In genomic region chr17:79621151-79621940, GRCh38 we compare ENCODE assay signal across 20 cellular contexts. TPM values are rescaled to one million over a fixed set of nuclear protein-coding genes. Genes with fewer than 3 reads are reported as not detected.
DNase-seq lines count a peak whose midpoint lies in the region; ATAC-seq and TF ChIP-seq lines count a peak whose summit lies in the region.
"Had no signal": no experiment of that assay in that cellular context is flagged by ENCODE, and none has a peak within 500 bp of the region (broad histone marks: within the 10 kb centered on the region; RNA-seq: fewer than 3 reads in every experiment).

No MANE protein-coding gene starts in this region.

- peak; percentile 1 for DNase-seq in activated naive CD4-positive, alpha-beta T cell treated with anti-CD3 and anti-CD28 coated beads for 36 hours
- DNase-seq in activated naive CD4-positive, alpha-beta T cell treated with Interleukin-2 at 50 U/mL for 16 hours: no peak
- DNase-seq in WERI-Rb-1: peak; percentile 15
- DNase-seq in right lobe of liver: peak; percentile 2 to 31 (median 26)
- DNase-seq in transverse colon: peak; percentile 4
- DNase-seq in GM23248: no peak
- no peak for DNase-seq in NCI-H187 treated with DMSO at 0.1 percent for 48 hours (lab: John Stamatoyannopoulos, UW)
- DNase-seq in thyroid gland: no peak
- DNase-seq: activated CD4-positive, alpha-beta T cell treated with anti-CD3 and anti-CD28 coated beads for 36 hours; foreskin fibroblast; Karpas-422; naive thymus-derived CD4-positive, alpha-beta T cell; NCI-H1417; NCI-H226; stimulated activated CD4-positive, alpha-beta T cell treated with anti-CD3 and anti-CD28 coated beads, Interleukin-15, amount 100 ng/mL, for 24 hours had no signal

- H3K4me2 ChIP-seq in GM23248 (ENCODE audit: unreplicated experiment): no peak overlapping the region

- H3K4me3 ChIP-seq in WERI-Rb-1 (ENCODE audit: low read depth, low read length) (no peak overlapping the region), right lobe of liver (no peak overlapping the region), transverse colon (no peak overlapping the region), GM23248 (no peak overlapping the region), thyroid gland (replicated peaks in 1 of 3) (no peak overlapping the region)
- H3K4me3 ChIP-seq: SJCRH30 had no signal

- H3K4me1 ChIP-seq in right lobe of liver: no peaks in the 10 kb centered on the region
- peaks cover 0 to 4% (median 0%) of the 10 kb centered on the region in 4 donors for H3K4me1 ChIP-seq in transverse colon
- H3K4me1 ChIP-seq in GM23248 (ENCODE audit: insufficient read depth): no peaks in the 10 kb centered on the region
- no peaks in the 10 kb centered on the region for H3K4me1 ChIP-seq in thyroid gland
- H3K4me1 ChIP-seq: SJCRH30 had no signal

- H3K4me3 Mint-ChIP-seq in activated naive CD4-positive, alpha-beta T cell treated with anti-CD3 and anti-CD28 coated beads for 36 hours: no peak overlapping the region
- H3K4me3 Mint-ChIP-seq: activated CD4-positive, alpha-beta T cell treated with anti-CD3 and anti-CD28 coated beads for 36 hours; central memory CD8-positive, alpha-beta T cell; naive thymus-derived CD4-positive, alpha-beta T cell; stimulated activated naive CD8-positive, alpha-beta T cell treated with anti-CD3 and anti-CD28 coated beads, Interleukin-15, Interleukin-2, amounts not matched to agents 100 ng/mL and 50 ng/mL, for 24 hours had no signal

- no peak overlapping the region for H3K9ac ChIP-seq in GM23248

- H3K79me2 ChIP-seq in GM23248 (ENCODE audit: insufficient read depth): no peaks in the 10 kb centered on the region

- H2AFZ ChIP-seq in GM23248: no peak overlapping the region

- in situ Hi-C loops in transverse colon (cut with MboI; ENCODE audit: low pct_ligation_motif_present in 1 of 4, low pct_unique_long_range_greater_than_20kb in 1 of 4, low sequenced_read_pairs in 3 of 4): no loop called here
- in situ Hi-C loops in GM23248 (cut with MboI): no loop called here

- H4K20me1 ChIP-seq in GM23248 (ENCODE audit: insufficient read depth): no peaks in the 10 kb centered on the region

- intact Hi-C loops in activated naive CD4-positive, alpha-beta T cell treated with anti-CD3 and anti-CD28 coated beads for 36 hours (cut with micrococcal nuclease): no loop called here
- intact Hi-C loops in right lobe of liver (cut with DNase I) (no loop called here), transverse colon (cut with DNase I; ENCODE audit: low total_unique reads) (no loop called here), thyroid gland (cut with DNase I) (no loop called here)

- H3K27me3 ChIP-seq in WERI-Rb-1 (ENCODE audit: insufficient read depth, low read depth, severe bottlenecking) (no peaks in the 10 kb centered on the region), right lobe of liver (no peaks in the 10 kb centered on the region), transverse colon (peaks cover 7% of the 10 kb centered on the region), GM23248 (replicated peaks; ENCODE audit: insufficient read depth) (peaks cover 27% of the 10 kb centered on the region), thyroid gland (no peaks in the 10 kb centered on the region)

- H3K27ac Mint-ChIP-seq in activated naive CD4-positive, alpha-beta T cell treated with anti-CD3 and anti-CD28 coated beads for 36 hours: no peak overlapping the region
- H3K27ac Mint-ChIP-seq: activated CD4-positive, alpha-beta T cell treated with anti-CD3 and anti-CD28 coated beads for 36 hours; naive thymus-derived CD4-positive, alpha-beta T cell; stimulated activated naive CD8-positive, alpha-beta T cell treated with anti-CD3 and anti-CD28 coated beads, Interleukin-15, Interleukin-2, amounts not matched to agents 100 ng/mL and 50 ng/mL, for 24 hours had no signal

- no peak for ATAC-seq in right lobe of liver
- ATAC-seq: activated CD4-positive, alpha-beta T cell treated with anti-CD3 and anti-CD28 coated beads for 36 hours; naive thymus-derived CD4-positive, alpha-beta T cell had no signal

- no peaks in the 10 kb centered on the region for H3F3A ChIP-seq in GM23248 (ENCODE audit: insufficient read depth)

- no peaks in the 10 kb centered on the region for H3K36me3 Mint-ChIP-seq in activated naive CD4-positive, alpha-beta T cell treated with anti-CD3 and anti-CD28 coated beads for 36 hours (ENCODE audit: low read depth)
- H3K36me3 Mint-ChIP-seq: naive thymus-derived CD4-positive, alpha-beta T cell had no signal

- H3K36me3 ChIP-seq in WERI-Rb-1 (no peaks in the 10 kb centered on the region), right lobe of liver (no peaks in the 10 kb centered on the region), transverse colon (no peaks in the 10 kb centered on the region), GM23248 (ENCODE audit: low read depth) (no peaks in the 10 kb centered on the region), thyroid gland (no peaks in the 10 kb centered on the region)
- H3K36me3 ChIP-seq: SJCRH30 had no signal

- no peaks in the 10 kb centered on the region for H3K4me1 Mint-ChIP-seq in activated naive CD4-positive, alpha-beta T cell treated with anti-CD3 and anti-CD28 coated beads for 36 hours (ENCODE audit: low read depth)
- H3K4me1 Mint-ChIP-seq: activated CD4-positive, alpha-beta T cell treated with anti-CD3 and anti-CD28 coated beads for 36 hours; central memory CD8-positive, alpha-beta T cell had no signal

- 71% methylated on average over 16 of the region's 27 CpGs for WGBS in right lobe of liver (ENCODE audit: insufficient coverage, low coverage, low lambda C conversion rate, missing lambda C conversion rate)
- WGBS in transverse colon (ENCODE audit: low coverage in 1 of 2), 2 donors: 82% methylated on average over 10 to 27 of the region's 27 CpGs
- WGBS in GM23248 (ENCODE audit: low coverage in 1 of 2, low lambda C conversion rate in 2 of 2, missing lambda C conversion rate in 2 of 2), 2 experiments: 56 to 58% methylated on average over 27 of the region's 27 CpGs
- WGBS in thyroid gland, 2 donors: 87 to 88% methylated on average over 19 to 26 of the region's 27 CpGs

- no peak overlapping the region for H3K27ac ChIP-seq in WERI-Rb-1
- H3K27ac ChIP-seq in right lobe of liver: no peak overlapping the region
- no peak overlapping the region for H3K27ac ChIP-seq in transverse colon
- no peak overlapping the region for H3K27ac ChIP-seq in GM23248
- no peak overlapping the region for H3K27ac ChIP-seq in thyroid gland
- H3K27ac ChIP-seq: SJCRH30 had no signal

- H3K9me3 ChIP-seq in WERI-Rb-1 (ENCODE audit: severe bottlenecking) (peaks cover 3% of the 10 kb centered on the region), right lobe of liver (no peaks in the 10 kb centered on the region), transverse colon (no peaks in the 10 kb centered on the region), GM23248 (ENCODE audit: low read depth) (no peaks in the 10 kb centered on the region), thyroid gland (no peaks in the 10 kb centered on the region)

- TF ChIP-seq EP300 in transverse colon (IDR thresholded peaks at IDR 0.05; ENCODE audit: low read depth): no peak

- CTCF ChIA-PET in activated naive CD4-positive, alpha-beta T cell treated with anti-CD3 and anti-CD28 coated beads for 36 hours (lab: Charles Lee): no interaction called here

- no peak for TF ChIP-seq POLR2A in right lobe of liver (IDR thresholded peaks at IDR 0.05)
- TF ChIP-seq POLR2A in transverse colon (IDR thresholded peaks at IDR 0.05): no peak
- TF ChIP-seq POLR2A in thyroid gland (IDR thresholded peaks at IDR 0.05): no peak

- peaks cover 3% of the 10 kb centered on the region for H3K9me3 Mint-ChIP-seq in activated naive CD4-positive, alpha-beta T cell treated with anti-CD3 and anti-CD28 coated beads for 36 hours
- H3K9me3 Mint-ChIP-seq: central memory CD8-positive, alpha-beta T cell had no signal

- TF ChIP-seq CTCF in WERI-Rb-1 (IDR thresholded peaks at IDR 0.05; ENCODE audit: low read depth, low read length) (no peak), right lobe of liver (IDR thresholded peaks at IDR 0.05) (no peak), transverse colon (IDR thresholded peaks at IDR 0.05) (no peak), thyroid gland (IDR thresholded peaks at IDR 0.05) (no peak)

- no peaks in the 10 kb centered on the region for H3K9me2 ChIP-seq in GM23248 (ENCODE audit: insufficient read depth)

- peaks cover 9% of the 10 kb centered on the region for H3K27me3 Mint-ChIP-seq in activated naive CD4-positive, alpha-beta T cell treated with anti-CD3 and anti-CD28 coated beads for 36 hours (ENCODE audit: low read depth)

RNA-seq across cellular contexts. Expression of gene RBFOX3, which starts 10.5 kb away (rescaled TPM):
- not detected for total RNA-seq in activated naive CD4-positive, alpha-beta T cell treated with anti-CD3 and anti-CD28 coated beads for 36 hours
- not detected for total RNA-seq in right lobe of liver
- 10 to 100 TPM in 2 of 4 donors, 1 to 10 TPM in 2; 3.4 to 54.6 (median 7.3) TPM for total RNA-seq in transverse colon
- total RNA-seq in GM23248 (2014; rRNA removed; shearing (Covaris generic)): not detected in 2 replicates
- polyA plus RNA-seq in GM23248 (2016; fragmentation: Nextera tagmentation; extraction: Ambion mirVana): not detected in 2 replicates
- not detected for total RNA-seq in thyroid gland
- total RNA-seq: lower leg skin, pulmonary artery endothelial cell had no signal

Comparison
In these comparisons a context has a peak if more than half of its experiments do, and no peak if none do; other contexts are left out.
1. DNase-seq: peak in activated naive CD4-positive, alpha-beta T cell treated with anti-CD3 and anti-CD28 coated beads for 36 hours (single experiment), WERI-Rb-1 (single experiment), right lobe of liver (3 of 3) and transverse colon (single experiment); none in activated naive CD4-positive, alpha-beta T cell treated with Interleukin-2 at 50 U/mL for 16 hours (single experiment), GM23248 (single experiment), NCI-H187 treated with DMSO at 0.1 percent for 48 hours (single experiment) and thyroid gland (0 of 2).